Comparison of ENCODE assay signal across 33 cellular contexts in genomic region chr9:2925016-2925415, GRCh38.
"Had no signal": no experiment of that assay in that cellular context is flagged by ENCODE, and none has a peak within 500 bp of the region (broad histone marks: within the 10 kb centered on the region; RNA-seq: fewer than 3 reads in every experiment).

No MANE protein-coding gene starts in this region.

- H3K9me3 ChIP-seq: adrenal gland, ascending aorta, body of pancreas, breast epithelium had no signal

- H3K27ac ChIP-seq: adrenal gland, ascending aorta, body of pancreas, brain microvascular endothelial cell, breast epithelium, cardiac muscle cell had no signal

- H3K4me1 ChIP-seq: adrenal gland, ascending aorta, breast epithelium had no signal

- DNase-seq: activated effector memory CD4-positive, alpha-beta T cell treated with anti-CD3 and anti-CD28 coated beads, Interleukin-2, amount 50 U/mL, for 16 hours; activated effector memory CD4-positive, alpha-beta T cell treated with Interleukin-2 at 50 U/mL for 16 hours; activated gamma-delta T cell; activated gamma-delta T cell treated with Interleukin-2 at 50 U/mL for 16 hours; activated naive CD4-positive, alpha-beta T cell; activated naive CD4-positive, alpha-beta T cell treated with anti-CD3 and anti-CD28 coated beads for 36 hours; activated naive CD4-positive, alpha-beta T cell treated with anti-CD3 and anti-CD28 coated beads, Interleukin-2, amount 10 ng/mL, durations not matched to agents 7 days and 5 days; activated naive CD4-positive, alpha-beta T cell treated with anti-CD3 and anti-CD28 coated beads, Interleukin-2, amount 50 U/mL, for 16 hours; activated naive CD4-positive, alpha-beta T cell treated with Interleukin-2 at 50 U/mL for 16 hours; activated naive CD8-positive, alpha-beta T cell treated with anti-CD3 and anti-CD28 coated beads for 36 hours; activated naive CD8-positive, alpha-beta T cell treated with anti-CD3 and anti-CD28 coated beads, Interleukin-2, amount 10 ng/mL, durations not matched to agents 7 days and 5 days; activated naive CD8-positive, alpha-beta T cell treated with anti-CD3 and anti-CD28 coated beads, Interleukin-2, amount 50 U/mL, for 24 hours; activated T-cell treated with anti-CD3 and anti-CD28 coated beads, Interleukin-2, amount 50 U/mL, for 24 hours; activated T-cell treated with anti-CD3 and anti-CD28 coated beads, Interleukin-2, amount 50 U/mL, for 4 hours; activated T-cell treated with anti-CD3 and anti-CD28 coated beads, Interleukin-2, amount 50 U/mL, for 48 hours; activated T-cell treated with anti-CD3 and anti-CD28 coated beads, Interleukin-2, amount 50 U/mL, for 72 hours; adrenal gland; amniotic stem cell; amygdala; anterior cingulate cortex; aorta; body of pancreas; brain microvascular endothelial cell; caudate nucleus; central memory CD4-positive, alpha-beta T cell; cerebellar nuclear complex had no signal

- H3K4me3 ChIP-seq: adrenal gland, ascending aorta, body of pancreas, breast epithelium, cardiac muscle cell had no signal

- H3K36me3 ChIP-seq: adrenal gland, ascending aorta, brain microvascular endothelial cell, breast epithelium, cardiac muscle cell had no signal

- FAIRE-seq: astrocyte, bronchial epithelial cell had no signal

- ATAC-seq: activated naive CD4-positive, alpha-beta T cell treated with anti-CD3 and anti-CD28 coated beads, Interleukin-2, amount 50 U/mL, for 72 hours; activated naive CD8-positive, alpha-beta T cell treated with anti-CD3 and anti-CD28 coated beads, Interleukin-2, amount 50 U/mL, for 24 hours; activated T-cell treated with anti-CD3 and anti-CD28 coated beads, Interleukin-2, amount 50 U/mL, for 4 hours; activated T-cell treated with anti-CD3 and anti-CD28 coated beads, Interleukin-2, amount 50 U/mL, for 72 hours; activated T-helper 17 cell treated with anti-CD3 and anti-CD28 coated beads, Interleukin-2, amount 50 U/mL, for 72 hours had no signal

- H3K27me3 ChIP-seq: adrenal gland, ascending aorta, body of pancreas, brain microvascular endothelial cell, breast epithelium had no signal
